ENCODE assay signal across 2 cellular contexts in the genomic region with DNA sequence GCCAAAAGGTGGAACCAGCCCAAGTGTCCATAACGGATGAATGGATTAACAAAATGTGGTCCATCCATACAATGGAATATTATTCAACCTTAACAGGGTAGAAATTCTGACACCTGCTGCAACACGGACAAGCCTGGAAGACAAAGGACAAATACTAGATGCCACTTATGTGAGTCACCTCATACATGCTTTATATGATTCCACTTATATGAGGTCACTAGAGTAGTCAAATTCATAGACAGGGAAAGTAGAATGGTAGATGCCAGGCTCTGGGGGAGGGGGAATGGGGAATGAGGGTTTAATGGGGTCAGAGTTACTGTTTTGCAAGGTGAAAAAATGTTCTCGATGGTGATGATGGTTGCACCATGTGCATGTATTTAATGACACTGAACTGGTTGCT.
TF ChIP-seq lines count a peak whose summit lies in the region.

No MANE protein-coding gene starts in this region.

TF ChIP-seq in A549, 52 proteins besides CTCF, POLR2A, EP300 and RAD21 (continued from another document and continues in another):
- TF ChIP-seq, protein P1, sequence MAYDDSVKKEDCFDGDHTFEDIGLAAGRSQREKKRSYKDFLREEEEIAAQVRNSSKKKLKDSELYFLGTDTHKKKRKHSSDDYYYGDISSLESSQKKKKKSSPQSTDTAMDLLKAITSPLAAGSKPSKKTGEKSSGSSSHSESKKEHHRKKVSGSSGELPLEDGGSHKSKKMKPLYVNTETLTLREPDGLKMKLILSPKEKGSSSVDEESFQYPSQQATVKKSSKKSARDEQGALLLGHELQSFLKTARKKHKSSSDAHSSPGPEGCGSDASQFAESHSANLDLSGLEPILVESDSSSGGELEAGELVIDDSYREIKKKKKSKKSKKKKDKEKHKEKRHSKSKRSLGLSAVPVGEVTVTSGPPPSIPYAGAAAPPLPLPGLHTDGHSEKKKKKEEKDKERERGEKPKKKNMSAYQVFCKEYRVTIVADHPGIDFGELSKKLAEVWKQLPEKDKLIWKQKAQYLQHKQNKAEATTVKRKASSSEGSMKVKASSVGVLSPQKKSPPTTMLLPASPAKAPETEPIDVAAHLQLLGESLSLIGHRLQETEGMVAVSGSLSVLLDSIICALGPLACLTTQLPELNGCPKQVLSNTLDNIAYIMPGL (CRISPR knock-in tag; IDR thresholded peaks at IDR 0.05; ENCODE audit: borderline replicate concordance) = no peak
- TF ChIP-seq CHD2 (IDR thresholded peaks at IDR 0.05; ENCODE audit: low read length, partially characterized antibody) = no peak
- no peak for TF ChIP-seq TFCP2L1 (CRISPR knock-in tag; IDR thresholded peaks at IDR 0.05)
- TF ChIP-seq ESRRA (IDR thresholded peaks at IDR 0.05; ENCODE audit: borderline replicate concordance, low read length) = no peak
- no peak for TF ChIP-seq EHMT2 (IDR thresholded peaks at IDR 0.05; ENCODE audit: low read depth)
- TF ChIP-seq PHF8 (IDR thresholded peaks at IDR 0.05; ENCODE audit: borderline replicate concordance, low read depth) = no peak
- 0 out of 3 replicates have a peak, but pooled peaks have one; percentile 26 for TF ChIP-seq SMC3 (IDR thresholded peaks at IDR 0.05)
- no peak for TF ChIP-seq HDAC2 (IDR thresholded peaks at IDR 0.05)
- TF ChIP-seq FOXS1 (CRISPR knock-in tag; IDR thresholded peaks at IDR 0.05) = no peak
- no peak for TF ChIP-seq NPAS2 (CRISPR knock-in tag; IDR thresholded peaks at IDR 0.05; ENCODE audit: borderline replicate concordance)
- TF ChIP-seq MAFK (IDR thresholded peaks at IDR 0.05; ENCODE audit: partially characterized antibody) = no peak
- peak; percentile 73; the same call in 1 of the 2 replicates for TF ChIP-seq JUNB (IDR thresholded peaks at IDR 0.05)
- TF ChIP-seq BHLHE40 (IDR thresholded peaks at IDR 0.05; ENCODE audit: low read depth, low read length) = no peak
- TF ChIP-seq, protein P2, sequence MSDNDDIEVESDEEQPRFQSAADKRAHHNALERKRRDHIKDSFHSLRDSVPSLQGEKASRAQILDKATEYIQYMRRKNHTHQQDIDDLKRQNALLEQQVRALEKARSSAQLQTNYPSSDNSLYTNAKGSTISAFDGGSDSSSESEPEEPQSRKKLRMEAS (IDR thresholded peaks at IDR 0.05) = peak; percentile 70
- TF ChIP-seq ZSCAN20 (CRISPR knock-in tag; IDR thresholded peaks at IDR 0.05) = no peak
- TF ChIP-seq HOXB13 (CRISPR knock-in tag; IDR thresholded peaks at IDR 0.05; ENCODE audit: low read depth) = no peak
- TF ChIP-seq JUN (IDR thresholded peaks at IDR 0.05) = peak in 1 of 2 experiments; percentile 77; a peak in 2 of 5 replicates
- no peak for TF ChIP-seq ZC3H11A (IDR thresholded peaks at IDR 0.05)
- no peak for TF ChIP-seq RARB (CRISPR knock-in tag; IDR thresholded peaks at IDR 0.05)
- TF ChIP-seq, protein P3, sequence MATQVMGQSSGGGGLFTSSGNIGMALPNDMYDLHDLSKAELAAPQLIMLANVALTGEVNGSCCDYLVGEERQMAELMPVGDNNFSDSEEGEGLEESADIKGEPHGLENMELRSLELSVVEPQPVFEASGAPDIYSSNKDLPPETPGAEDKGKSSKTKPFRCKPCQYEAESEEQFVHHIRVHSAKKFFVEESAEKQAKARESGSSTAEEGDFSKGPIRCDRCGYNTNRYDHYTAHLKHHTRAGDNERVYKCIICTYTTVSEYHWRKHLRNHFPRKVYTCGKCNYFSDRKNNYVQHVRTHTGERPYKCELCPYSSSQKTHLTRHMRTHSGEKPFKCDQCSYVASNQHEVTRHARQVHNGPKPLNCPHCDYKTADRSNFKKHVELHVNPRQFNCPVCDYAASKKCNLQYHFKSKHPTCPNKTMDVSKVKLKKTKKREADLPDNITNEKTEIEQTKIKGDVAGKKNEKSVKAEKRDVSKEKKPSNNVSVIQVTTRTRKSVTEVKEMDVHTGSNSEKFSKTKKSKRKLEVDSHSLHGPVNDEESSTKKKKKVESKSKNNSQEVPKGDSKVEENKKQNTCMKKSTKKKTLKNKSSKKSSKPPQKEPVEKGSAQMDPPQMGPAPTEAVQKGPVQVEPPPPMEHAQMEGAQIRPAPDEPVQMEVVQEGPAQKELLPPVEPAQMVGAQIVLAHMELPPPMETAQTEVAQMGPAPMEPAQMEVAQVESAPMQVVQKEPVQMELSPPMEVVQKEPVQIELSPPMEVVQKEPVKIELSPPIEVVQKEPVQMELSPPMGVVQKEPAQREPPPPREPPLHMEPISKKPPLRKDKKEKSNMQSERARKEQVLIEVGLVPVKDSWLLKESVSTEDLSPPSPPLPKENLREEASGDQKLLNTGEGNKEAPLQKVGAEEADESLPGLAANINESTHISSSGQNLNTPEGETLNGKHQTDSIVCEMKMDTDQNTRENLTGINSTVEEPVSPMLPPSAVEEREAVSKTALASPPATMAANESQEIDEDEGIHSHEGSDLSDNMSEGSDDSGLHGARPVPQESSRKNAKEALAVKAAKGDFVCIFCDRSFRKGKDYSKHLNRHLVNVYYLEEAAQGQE (IDR thresholded peaks at IDR 0.05) = no peak
- no peak for TF ChIP-seq SREBF2 (IDR thresholded peaks at IDR 0.05)
- TF ChIP-seq RFX5 (IDR thresholded peaks at IDR 0.05) = no peak
- no peak for TF ChIP-seq HOXA7 (CRISPR knock-in tag; IDR thresholded peaks at IDR 0.05)
- TF ChIP-seq KDM5A (IDR thresholded peaks at IDR 0.05) = no peak
- no peak for TF ChIP-seq HEYL (CRISPR knock-in tag; IDR thresholded peaks at IDR 0.05)
- TF ChIP-seq CEBPB (IDR thresholded peaks at IDR 0.05) = peak; percentile 23 to 52; a peak in 2 of 4 replicates
- TF ChIP-seq, protein P4, sequence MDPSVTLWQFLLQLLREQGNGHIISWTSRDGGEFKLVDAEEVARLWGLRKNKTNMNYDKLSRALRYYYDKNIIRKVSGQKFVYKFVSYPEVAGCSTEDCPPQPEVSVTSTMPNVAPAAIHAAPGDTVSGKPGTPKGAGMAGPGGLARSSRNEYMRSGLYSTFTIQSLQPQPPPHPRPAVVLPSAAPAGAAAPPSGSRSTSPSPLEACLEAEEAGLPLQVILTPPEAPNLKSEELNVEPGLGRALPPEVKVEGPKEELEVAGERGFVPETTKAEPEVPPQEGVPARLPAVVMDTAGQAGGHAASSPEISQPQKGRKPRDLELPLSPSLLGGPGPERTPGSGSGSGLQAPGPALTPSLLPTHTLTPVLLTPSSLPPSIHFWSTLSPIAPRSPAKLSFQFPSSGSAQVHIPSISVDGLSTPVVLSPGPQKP (IDR thresholded peaks at IDR 0.05; ENCODE audit: low read depth, low read length) = no peak
- no peak for TF ChIP-seq RCOR1 (IDR thresholded peaks at IDR 0.05; ENCODE audit: low read depth, low read length)
- no peak for TF ChIP-seq POLR2AphosphoS2 (conservative IDR thresholded peaks at IDR 0.05; ENCODE audit: low read length)
- TF ChIP-seq FOSL2 (IDR thresholded peaks at IDR 0.05) = peak; percentile 83
- TF ChIP-seq FOSL2 (CRISPR knock-in tag; IDR thresholded peaks at IDR 0.05) = peak; percentile 94
- TF ChIP-seq, protein P5, sequence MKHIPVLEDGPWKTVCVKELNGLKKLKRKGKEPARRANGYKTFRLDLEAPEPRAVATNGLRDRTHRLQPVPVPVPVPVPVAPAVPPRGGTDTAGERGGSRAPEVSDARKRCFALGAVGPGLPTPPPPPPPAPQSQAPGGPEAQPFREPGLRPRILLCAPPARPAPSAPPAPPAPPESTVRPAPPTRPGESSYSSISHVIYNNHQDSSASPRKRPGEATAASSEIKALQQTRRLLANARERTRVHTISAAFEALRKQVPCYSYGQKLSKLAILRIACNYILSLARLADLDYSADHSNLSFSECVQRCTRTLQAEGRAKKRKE (CRISPR knock-in tag; IDR thresholded peaks at IDR 0.05; ENCODE audit: low read depth) = no peak

TF ChIP-seq in HEK293, 187 proteins besides CTCF, POLR2A, EP300 and RAD21 (continued from another document and continues in another):
- TF ChIP-seq, protein P6, sequence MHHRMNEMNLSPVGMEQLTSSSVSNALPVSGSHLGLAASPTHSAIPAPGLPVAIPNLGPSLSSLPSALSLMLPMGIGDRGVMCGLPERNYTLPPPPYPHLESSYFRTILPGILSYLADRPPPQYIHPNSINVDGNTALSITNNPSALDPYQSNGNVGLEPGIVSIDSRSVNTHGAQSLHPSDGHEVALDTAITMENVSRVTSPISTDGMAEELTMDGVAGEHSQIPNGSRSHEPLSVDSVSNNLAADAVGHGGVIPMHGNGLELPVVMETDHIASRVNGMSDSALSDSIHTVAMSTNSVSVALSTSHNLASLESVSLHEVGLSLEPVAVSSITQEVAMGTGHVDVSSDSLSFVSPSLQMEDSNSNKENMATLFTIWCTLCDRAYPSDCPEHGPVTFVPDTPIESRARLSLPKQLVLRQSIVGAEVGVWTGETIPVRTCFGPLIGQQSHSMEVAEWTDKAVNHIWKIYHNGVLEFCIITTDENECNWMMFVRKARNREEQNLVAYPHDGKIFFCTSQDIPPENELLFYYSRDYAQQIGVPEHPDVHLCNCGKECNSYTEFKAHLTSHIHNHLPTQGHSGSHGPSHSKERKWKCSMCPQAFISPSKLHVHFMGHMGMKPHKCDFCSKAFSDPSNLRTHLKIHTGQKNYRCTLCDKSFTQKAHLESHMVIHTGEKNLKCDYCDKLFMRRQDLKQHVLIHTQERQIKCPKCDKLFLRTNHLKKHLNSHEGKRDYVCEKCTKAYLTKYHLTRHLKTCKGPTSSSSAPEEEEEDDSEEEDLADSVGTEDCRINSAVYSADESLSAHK (tag by site-specific recombination; IDR thresholded peaks at IDR 0.05) = no peak
- TF ChIP-seq ZSCAN23 (tag by site-specific recombination; IDR thresholded peaks at IDR 0.05) (no peak), SP2 (tag by site-specific recombination; IDR thresholded peaks at IDR 0.05) (no peak), TCF7L2 (IDR thresholded peaks at IDR 0.05; ENCODE audit: borderline replicate concordance, low read depth, low read length) (no peak), ZNF629 (tag by site-specific recombination; IDR thresholded peaks at IDR 0.05) (0 out of 2 replicates have a peak, but pooled peaks have one; percentile 16), SP7 (tag by site-specific recombination; IDR thresholded peaks at IDR 0.05) (no peak), SALL2 (tag by site-specific recombination; IDR thresholded peaks at IDR 0.05; ENCODE audit: borderline replicate concordance) (no peak), BCL11A (tag by site-specific recombination; IDR thresholded peaks at IDR 0.05; ENCODE audit: low read depth) (no peak), ZNF214 (tag by site-specific recombination; IDR thresholded peaks at IDR 0.05; ENCODE audit: borderline replicate concordance) (no peak), SETDB1 (IDR thresholded peaks at IDR 0.05; ENCODE audit: insufficient read length, low read length) (no peak), ZNF184 (tag by site-specific recombination; IDR thresholded peaks at IDR 0.05) (no peak), GFI1B (tag by site-specific recombination; IDR thresholded peaks at IDR 0.05) (no peak), ZNF394 (tag by site-specific recombination; IDR thresholded peaks at IDR 0.05; ENCODE audit: borderline replicate concordance) (no peak), KLF10 (tag by site-specific recombination; IDR thresholded peaks at IDR 0.05) (no peak), GLIS2 (tag by site-specific recombination; IDR thresholded peaks at IDR 0.05) (no peak), ZNF274 (IDR thresholded peaks at IDR 0.05; ENCODE audit: low read length) (no peak), ZNF274 (tag by site-specific recombination; IDR thresholded peaks at IDR 0.05; ENCODE audit: borderline replicate concordance) (no peak), ZNF266 (tag by site-specific recombination; IDR thresholded peaks at IDR 0.05; ENCODE audit: low read depth) (no peak)
- TF ChIP-seq, protein P3 (tag by site-specific recombination; IDR thresholded peaks at IDR 0.05) = no peak
- TF ChIP-seq, protein P7, sequence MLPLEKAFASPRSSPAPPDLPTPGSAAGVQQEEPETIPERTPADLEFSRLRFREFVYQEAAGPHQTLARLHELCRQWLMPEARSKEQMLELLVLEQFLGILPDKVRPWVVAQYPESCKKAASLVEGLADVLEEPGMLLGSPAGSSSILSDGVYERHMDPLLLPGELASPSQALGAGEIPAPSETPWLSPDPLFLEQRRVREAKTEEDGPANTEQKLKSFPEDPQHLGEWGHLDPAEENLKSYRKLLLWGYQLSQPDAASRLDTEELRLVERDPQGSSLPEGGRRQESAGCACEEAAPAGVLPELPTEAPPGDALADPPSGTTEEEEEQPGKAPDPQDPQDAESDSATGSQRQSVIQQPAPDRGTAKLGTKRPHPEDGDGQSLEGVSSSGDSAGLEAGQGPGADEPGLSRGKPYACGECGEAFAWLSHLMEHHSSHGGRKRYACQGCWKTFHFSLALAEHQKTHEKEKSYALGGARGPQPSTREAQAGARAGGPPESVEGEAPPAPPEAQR (tag by site-specific recombination; IDR thresholded peaks at IDR 0.05) = no peak
- TF ChIP-seq, protein P8, sequence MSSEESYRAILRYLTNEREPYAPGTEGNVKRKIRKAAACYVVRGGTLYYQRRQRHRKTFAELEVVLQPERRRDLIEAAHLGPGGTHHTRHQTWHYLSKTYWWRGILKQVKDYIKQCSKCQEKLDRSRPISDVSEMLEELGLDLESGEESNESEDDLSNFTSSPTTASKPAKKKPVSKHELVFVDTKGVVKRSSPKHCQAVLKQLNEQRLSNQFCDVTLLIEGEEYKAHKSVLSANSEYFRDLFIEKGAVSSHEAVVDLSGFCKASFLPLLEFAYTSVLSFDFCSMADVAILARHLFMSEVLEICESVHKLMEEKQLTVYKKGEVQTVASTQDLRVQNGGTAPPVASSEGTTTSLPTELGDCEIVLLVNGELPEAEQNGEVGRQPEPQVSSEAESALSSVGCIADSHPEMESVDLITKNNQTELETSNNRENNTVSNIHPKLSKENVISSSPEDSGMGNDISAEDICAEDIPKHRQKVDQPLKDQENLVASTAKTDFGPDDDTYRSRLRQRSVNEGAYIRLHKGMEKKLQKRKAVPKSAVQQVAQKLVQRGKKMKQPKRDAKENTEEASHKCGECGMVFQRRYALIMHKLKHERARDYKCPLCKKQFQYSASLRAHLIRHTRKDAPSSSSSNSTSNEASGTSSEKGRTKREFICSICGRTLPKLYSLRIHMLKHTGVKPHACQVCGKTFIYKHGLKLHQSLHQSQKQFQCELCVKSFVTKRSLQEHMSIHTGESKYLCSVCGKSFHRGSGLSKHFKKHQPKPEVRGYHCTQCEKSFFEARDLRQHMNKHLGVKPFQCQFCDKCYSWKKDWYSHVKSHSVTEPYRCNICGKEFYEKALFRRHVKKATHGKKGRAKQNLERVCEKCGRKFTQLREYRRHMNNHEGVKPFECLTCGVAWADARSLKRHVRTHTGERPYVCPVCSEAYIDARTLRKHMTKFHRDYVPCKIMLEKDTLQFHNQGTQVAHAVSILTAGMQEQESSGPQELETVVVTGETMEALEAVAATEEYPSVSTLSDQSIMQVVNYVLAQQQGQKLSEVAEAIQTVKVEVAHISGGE (tag by site-specific recombination; conservative IDR thresholded peaks at IDR 0.05; ENCODE audit: low read depth) = no peak
